ENCODE assay signal across 8 cellular contexts in the genomic region with DNA sequence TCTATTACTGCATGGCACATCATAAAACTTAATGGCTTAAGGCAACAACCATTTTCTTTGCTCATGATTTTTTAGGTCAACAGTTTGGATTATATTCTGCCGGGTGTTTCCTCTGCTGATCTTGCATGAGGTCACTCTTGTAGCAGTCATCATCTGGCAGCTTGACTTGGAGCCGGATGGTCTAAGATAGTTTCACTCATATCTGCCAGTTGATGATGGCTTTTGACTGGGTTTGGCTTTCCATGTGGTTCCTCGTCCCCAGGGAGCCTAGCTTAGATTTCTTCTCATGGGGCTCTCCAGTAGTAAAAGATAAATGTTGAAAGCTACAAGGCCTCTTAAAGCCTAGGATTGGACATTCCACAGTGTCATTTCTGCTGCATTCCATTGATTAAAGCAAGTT. TPM values are rescaled to one million over a fixed set of nuclear protein-coding genes. Genes with fewer than 3 reads are reported as not detected.
DNase-seq lines count a peak whose midpoint lies in the region; ATAC-seq and TF ChIP-seq lines count a peak whose summit lies in the region.

No MANE protein-coding gene starts in this region.

- in situ Hi-C loops in mammary epithelial cell (cut with MboI; ENCODE audit: low sequenced_read_pairs in 2 of 2) = no loop called here

- no peak overlapping the region for H3K4me3 Mint-ChIP-seq in memory B cell

- CTCF ChIA-PET in mammary epithelial cell (lab: Charles Lee; ENCODE audit: low non-redundant PET) = no interaction called here

- H3K9me3 ChIP-seq in mammary epithelial cell (replicated peaks; ENCODE audit: insufficient read depth, low read length) = no peaks in the 10 kb centered on the region

- ATAC-seq in GM21825 (IDR thresholded peaks at IDR 0.05; ENCODE audit: unreplicated experiment) = peak; percentile 60
- ATAC-seq in memory B cell (ENCODE audit: low read depth) = peak; percentile 53

- dilution Hi-C loops in mammary epithelial cell (cut with HindIII; ENCODE audit: low sequenced_read_pairs) = no loop called here

- no peaks in the 10 kb centered on the region for H3K9me3 Mint-ChIP-seq in memory B cell

- TF ChIP-seq CTCF in NB4 (IDR thresholded peaks at IDR 0.05; ENCODE audit: low read depth, low read length) (no peak), mammary epithelial cell (conservative IDR thresholded peaks at IDR 0.05 in 1 of 2, IDR thresholded peaks at IDR 0.05 in 1 of 2; ENCODE audit: extremely low read depth in 1 of 2, insufficient read depth in 1 of 2, low read depth in 1 of 2, low read length in 2 of 2) (no peak)

- BruUV-seq in mammary epithelial cell (replicated peaks; lab: Mats Ljungman, UMichigan) = no TSS peak

- no peaks in the 10 kb centered on the region for H4K20me1 ChIP-seq in mammary epithelial cell (ENCODE audit: insufficient read depth, low read length)

- H3K27ac ChIP-seq in mammary epithelial cell (ENCODE audit: insufficient read depth, low read depth, low read length) = peak overlapping the region; percentile 48

- H3K27me3 ChIP-seq in mammary epithelial cell (ENCODE audit: insufficient read depth, low read length) = no peaks in the 10 kb centered on the region

- intact Hi-C loops in mammary epithelial cell (cut with micrococcal nuclease) = no loop called here

- no peak for TF ChIP-seq POLR2A in NB4 (IDR thresholded peaks at IDR 0.05; ENCODE audit: extremely low read depth, insufficient read length)

- DNase-seq in GM04504 (ENCODE audit: low read depth) = peak; percentile 64
- DNase-seq in NB4 (ENCODE audit: low read depth) = peak; percentile 48
- no peak for DNase-seq in mammary epithelial cell
- DNase-seq in memory B cell (ENCODE audit: low spot score in 2 of 2) = no peak
- no peak for DNase-seq in NCI-H187 (lab: John Stamatoyannopoulos, UW)
- DNase-seq in NCI-H524 treated with DMSO at 0.1 percent for 48 hours (lab: John Stamatoyannopoulos, UW) = no peak
- DNase-seq in AML-193 (lab: John Stamatoyannopoulos, UW) = no peak

- WGBS in mammary epithelial cell (ENCODE audit: low coverage, missing lambda C conversion rate) = 47% methylated on average over 3 of the region's 3 CpGs

- H3K4me1 Mint-ChIP-seq in memory B cell = peaks cover 36% of the 10 kb centered on the region

- no peak overlapping the region for H3K4me2 ChIP-seq in mammary epithelial cell (ENCODE audit: insufficient read depth, low read depth, low read length)

- H3K79me2 ChIP-seq in mammary epithelial cell (ENCODE audit: insufficient read depth, low read length) = peaks cover 74% of the 10 kb centered on the region

- peaks cover 24% of the 10 kb centered on the region for H3K4me1 ChIP-seq in mammary epithelial cell (ENCODE audit: insufficient read depth, low read length)

- H3K27ac Mint-ChIP-seq in memory B cell = peak overlapping the region; percentile 90

- H3K36me3 ChIP-seq in mammary epithelial cell (ENCODE audit: insufficient read depth, low read length) = peaks cover 5% of the 10 kb centered on the region

- H3K9ac ChIP-seq in mammary epithelial cell (ENCODE audit: insufficient read depth, low read length) = no peak overlapping the region

- H2AFZ ChIP-seq in mammary epithelial cell (ENCODE audit: low read depth, low read length) = no peak overlapping the region

- H3K36me3 Mint-ChIP-seq in memory B cell = peaks cover 11% of the 10 kb centered on the region

- no peaks in the 10 kb centered on the region for H3K27me3 Mint-ChIP-seq in memory B cell

- no peak overlapping the region for H3K4me3 ChIP-seq in NB4 (ENCODE audit: low read depth, low read length)
- no peak overlapping the region for H3K4me3 ChIP-seq in mammary epithelial cell (replicated peaks in 1 of 3; ENCODE audit: insufficient read depth in 1 of 3, low read depth in 2 of 3, low read length in 3 of 3)

RNA-seq across cellular contexts. Expression of a gene that starts 27.4 kb away (rescaled TPM):
- total RNA-seq in mammary epithelial cell = 10 to 100 TPM; 38.5 to 77.5 TPM
- polyA plus RNA-seq in mammary epithelial cell = 17.7 TPM
- polyA minus RNA-seq in mammary epithelial cell = 71.7 TPM

Comparison
In these comparisons a context has a peak if more than half of its experiments do, and no peak if none do; other contexts are left out.
1. DNase-seq: peak in GM04504 (single experiment) and NB4 (single experiment); none in mammary epithelial cell (single experiment), memory B cell (0 of 2), NCI-H187 (0 of 2), NCI-H524 treated with DMSO at 0.1 percent for 48 hours (single experiment) and AML-193 (0 of 2).